ENCODE assay signal across 7 cellular contexts in genomic region chr2:105373895-105374401, GRCh38. TPM values are rescaled to one million over a fixed set of nuclear protein-coding genes. Genes with fewer than 3 reads are reported as not detected.
DNase-seq lines count a peak whose midpoint lies in the region; ATAC-seq, FAIRE-seq and TF ChIP-seq lines count a peak whose summit lies in the region.

No MANE protein-coding gene starts in this region.

- H3K9me3 ChIP-seq in adipocyte (ENCODE audit: control insufficient read depth, low read length) (no peaks in the 10 kb centered on the region), HepG2 (ENCODE audit: low read length) (no peaks in the 10 kb centered on the region)

- TF ChIP-seq RAD21 in HepG2 (CRISPR knock-in tag; IDR thresholded peaks at IDR 0.05): no peak

- no peaks in the 10 kb centered on the region; the same call in 1 of the 2 replicates for H4K20me1 ChIP-seq in HepG2 (ENCODE audit: insufficient read depth, low read length)

- H3K79me2 ChIP-seq in HepG2 (ENCODE audit: insufficient read depth, low read length): no peaks in the 10 kb centered on the region

- H3K4me3 Mint-ChIP-seq in progenitor cell of endocrine pancreas (ENCODE audit: low read depth): no peak overlapping the region

- peak; percentile 94 for ATAC-seq in GM19324 (IDR thresholded peaks at IDR 0.05; ENCODE audit: low FRiP score, unreplicated experiment)
- ATAC-seq in HG02870 (IDR thresholded peaks at IDR 0.05; ENCODE audit: unreplicated experiment): peak; percentile 76
- ATAC-seq in omental fat pad (ENCODE audit: low FRiP score): no peak
- no peak for ATAC-seq in HepG2

- peak overlapping the region; percentile 72 for H3K9ac ChIP-seq in adipocyte (ENCODE audit: low read length)
- no peak overlapping the region for H3K9ac ChIP-seq in HepG2 (ENCODE audit: insufficient read depth, low read depth, low read length)

- H3K4me2 ChIP-seq in HepG2 (ENCODE audit: low read depth, low read length): no peak overlapping the region

- CTCF ChIA-PET in HepG2 (lab: Yijun Ruan, JAX; ENCODE audit: low intra/inter-chr PET ratio, low total read pairs): interaction anchor here (1.2 to 1.4 kb wide), 2 partner anchors 144 to 147 kb away, joined by 3 to 4 read pairs; no protein-coding TSS in a partner anchor

- BruUV-seq in HepG2 (replicated peaks; lab: Mats Ljungman, UMichigan): no TSS peak

- WGBS in HepG2 (ENCODE audit: low lambda C conversion rate): 95% methylated on average over 9 of the region's 9 CpGs

- H3K27ac ChIP-seq in HepG2 (ENCODE audit: extremely low read length, insufficient read depth, low read length): no peak overlapping the region

- peaks cover 64% of the 10 kb centered on the region for H3K36me3 ChIP-seq in adipocyte (ENCODE audit: control insufficient read depth, insufficient read depth, low read length, severe bottlenecking)
- H3K36me3 ChIP-seq in HepG2 (replicated peaks in 1 of 2; ENCODE audit: control insufficient read depth in 1 of 2, insufficient read depth in 2 of 2, low read length in 2 of 2): peaks cover 0 to 27% of the 10 kb centered on the region in 2 experiments; a peak in 3 of 5 replicates

- POLR2A ChIA-PET in HepG2 (lab: Yijun Ruan, JAX): no interaction called here

- peaks cover 2% of the 10 kb centered on the region for H3K4me1 Mint-ChIP-seq in progenitor cell of endocrine pancreas (ENCODE audit: low read depth)

- H3K27ac Mint-ChIP-seq in progenitor cell of endocrine pancreas: peak overlapping the region; percentile 49

- H3K9me3 Mint-ChIP-seq in progenitor cell of endocrine pancreas (ENCODE audit: low read depth): no peaks in the 10 kb centered on the region

- no peak for TF ChIP-seq POLR2A in HepG2 (IDR thresholded peaks at IDR 0.05; ENCODE audit: insufficient read depth in 1 of 2, low read depth in 2 of 2, low read length in 2 of 2)

- in situ Hi-C loops in HepG2 (cut with HindIII; ENCODE audit: extremely low pct_ligation_motif_present, low pct_unique_long_range_greater_than_20kb): loop anchor here (5.0 kb wide), 2 partner anchors 38 to 143 kb away; no protein-coding TSS in a partner anchor

- TF ChIP-seq EP300 in HepG2 (IDR thresholded peaks at IDR 0.05; ENCODE audit: low read depth in 2 of 2, low read length in 2 of 2): no peak
- TF ChIP-seq EP300 in HepG2 (CRISPR knock-in tag; IDR thresholded peaks at IDR 0.05; ENCODE audit: borderline replicate concordance): no peak

- no peak for FAIRE-seq in HepG2 (lab: Jason Lieb, UNC)

- H3K4me3 ChIP-seq in adipocyte (ENCODE audit: low read length): no peak overlapping the region
- H3K4me3 ChIP-seq in HepG2 (replicated peaks in 1 of 3; ENCODE audit: insufficient read depth in 1 of 3, low read depth in 2 of 3, low read length in 3 of 3): no peak overlapping the region

- intact Hi-C loops in HepG2 (cut with micrococcal nuclease; ENCODE audit: unreplicated experiment): no loop called here

- H3K27me3 ChIP-seq in adipocyte (replicated peaks; ENCODE audit: control insufficient read depth, insufficient read depth, low read length) (no peaks in the 10 kb centered on the region), HepG2 (ENCODE audit: control insufficient read depth in 1 of 2, insufficient read depth in 2 of 2, low read length in 2 of 2) (no peaks in the 10 kb centered on the region)

- no peaks in the 10 kb centered on the region for H3K36me3 Mint-ChIP-seq in progenitor cell of endocrine pancreas (ENCODE audit: insufficient read depth)

- H2AFZ ChIP-seq in HepG2 (ENCODE audit: low read length): no peak overlapping the region

- H3K4me1 ChIP-seq in adipocyte (ENCODE audit: control insufficient read depth, insufficient read depth, low read length): peaks cover 69% of the 10 kb centered on the region
- H3K4me1 ChIP-seq in HepG2 (ENCODE audit: insufficient read depth, low read length): peaks cover 16% of the 10 kb centered on the region

- no peak for DNase-seq in adipocyte (ENCODE audit: low read depth)
- no peak for DNase-seq in progenitor cell of endocrine pancreas (ENCODE audit: low spot score, unreplicated experiment)
- no peak for DNase-seq in omental fat pad (ENCODE audit: low spot score)
- DNase-seq in EL: no peak
- DNase-seq in HepG2 (ENCODE audit: low spot score): no peak

- no peaks in the 10 kb centered on the region for H3K27me3 Mint-ChIP-seq in progenitor cell of endocrine pancreas

- TF ChIP-seq CTCF in progenitor cell of endocrine pancreas (IDR thresholded peaks at IDR 0.05; ENCODE audit: unreplicated experiment): no peak
- no peak for TF ChIP-seq CTCF in omental fat pad (IDR thresholded peaks at IDR 0.05)
- TF ChIP-seq CTCF in HepG2 (CRISPR knock-in tag; IDR thresholded peaks at IDR 0.05): no peak

RNA-seq across cellular contexts. Expression of gene FHL2, which starts 24.9 kb away (rescaled TPM):
- 2.2 and 3.0 TPM in 2 replicates for total RNA-seq in progenitor cell of endocrine pancreas
- total RNA-seq in omental fat pad: 10 to 100 TPM; 23.3 to 88.3 (median 33.6) TPM
- 1.9 and 2.3 TPM in 2 replicates for total RNA-seq in HepG2 (2016; rRNA removed; fragmentation: Illumina TruSeq; extraction: Trizol)
- 1.4 and 1.6 TPM in 2 replicates for total RNA-seq in HepG2 (2016; cell fraction: cytosol; rRNA removed; fragmentation: Illumina TruSeq; extraction: Trizol; ENCODE audit: low read depth)
- 1.9 and 2.3 TPM in 2 replicates for total RNA-seq in HepG2 (2016; cell fraction: insoluble cytoplasmic fraction; rRNA removed; fragmentation: Illumina TruSeq; extraction: Trizol)
- 1.4 and 1.7 TPM in 2 replicates for total RNA-seq in HepG2 (2016; cell fraction: membrane; rRNA removed; fragmentation: Illumina TruSeq; extraction: Trizol)
- 0.53 and 0.87 TPM in 2 replicates for total RNA-seq in HepG2 (2016; cell fraction: nucleus; rRNA removed; fragmentation: Illumina TruSeq; extraction: Trizol)
- polyA plus RNA-seq in HepG2 (2011; rRNA removed): 44.2 and 74.8 TPM in 2 replicates
- 51.8 and 84.3 TPM in 2 replicates for polyA plus RNA-seq in HepG2 (2011; cell fraction: cytosol; rRNA removed)
- polyA plus RNA-seq in HepG2 (2011; cell fraction: nucleus; rRNA removed): 19.1 and 28.9 TPM in 2 replicates
- 51.1 and 56.1 TPM in 2 replicates for polyA plus RNA-seq in HepG2 (2012)
- 1.8 and 2.5 TPM in 2 replicates for polyA plus RNA-seq in HepG2 (2016; cell fraction: cytosol; fragmentation: Illumina TruSeq; extraction: Trizol; ENCODE audit: low read depth)
- polyA plus RNA-seq in HepG2 (2016; cell fraction: insoluble cytoplasmic fraction; fragmentation: Illumina TruSeq; extraction: Trizol; ENCODE audit: low read depth): 3.4 and 3.5 TPM in 2 replicates
- polyA plus RNA-seq in HepG2 (2016; cell fraction: membrane; fragmentation: Illumina TruSeq; extraction: Trizol; ENCODE audit: low read depth): 1.9 and 2.2 TPM in 2 replicates
- polyA plus RNA-seq in HepG2 (2016; cell fraction: nucleus; fragmentation: Illumina TruSeq; extraction: Trizol; ENCODE audit: insufficient read depth, low read depth): 1.0 and 1.6 TPM in 2 replicates
- polyA minus RNA-seq in HepG2 (2011; rRNA and poly(A)+ RNA removed; ENCODE audit: low replicate concordance): 56.1 and 100.0 TPM in 2 replicates
- polyA minus RNA-seq in HepG2 (2011; cell fraction: cytosol; rRNA and poly(A)+ RNA removed): 18.5 and 23.7 TPM in 2 replicates
- 28.0 and 37.5 TPM in 2 replicates for polyA minus RNA-seq in HepG2 (2011; cell fraction: nucleus; rRNA and poly(A)+ RNA removed)

RNA-seq across cellular contexts. Expression of gene C2orf49, which starts 36.6 kb away (rescaled TPM):
- 24.7 and 27.2 TPM in 2 replicates for total RNA-seq in progenitor cell of endocrine pancreas
- 10 to 100 TPM; 14.3 to 18.3 (median 15.9) TPM for total RNA-seq in omental fat pad
- 28.8 and 35.6 TPM in 2 replicates for total RNA-seq in HepG2 (2016; rRNA removed; fragmentation: Illumina TruSeq; extraction: Trizol)
- 13.5 and 14.5 TPM in 2 replicates for total RNA-seq in HepG2 (2016; cell fraction: cytosol; rRNA removed; fragmentation: Illumina TruSeq; extraction: Trizol; ENCODE audit: low read depth)
- total RNA-seq in HepG2 (2016; cell fraction: insoluble cytoplasmic fraction; rRNA removed; fragmentation: Illumina TruSeq; extraction: Trizol): 30.8 and 40.4 TPM in 2 replicates
- 17.9 and 19.2 TPM in 2 replicates for total RNA-seq in HepG2 (2016; cell fraction: membrane; rRNA removed; fragmentation: Illumina TruSeq; extraction: Trizol)
- total RNA-seq in HepG2 (2016; cell fraction: nucleus; rRNA removed; fragmentation: Illumina TruSeq; extraction: Trizol): 16.1 and 20.5 TPM in 2 replicates
- polyA plus RNA-seq in HepG2 (2011; rRNA removed): 21.6 and 24.7 TPM in 2 replicates
- polyA plus RNA-seq in HepG2 (2011; cell fraction: cytosol; rRNA removed): 10.0 and 13.2 TPM in 2 replicates
- 9.5 and 13.6 TPM in 2 replicates for polyA plus RNA-seq in HepG2 (2011; cell fraction: nucleus; rRNA removed)
- 28.0 and 30.9 TPM in 2 replicates for polyA plus RNA-seq in HepG2 (2012)
- polyA plus RNA-seq in HepG2 (2016; cell fraction: cytosol; fragmentation: Illumina TruSeq; extraction: Trizol; ENCODE audit: low read depth): 4.6 and 4.9 TPM in 2 replicates
- 31.3 and 31.7 TPM in 2 replicates for polyA plus RNA-seq in HepG2 (2016; cell fraction: insoluble cytoplasmic fraction; fragmentation: Illumina TruSeq; extraction: Trizol; ENCODE audit: low read depth)
- polyA plus RNA-seq in HepG2 (2016; cell fraction: membrane; fragmentation: Illumina TruSeq; extraction: Trizol; ENCODE audit: low read depth): 5.2 and 7.1 TPM in 2 replicates
- 19.7 and 25.5 TPM in 2 replicates for polyA plus RNA-seq in HepG2 (2016; cell fraction: nucleus; fragmentation: Illumina TruSeq; extraction: Trizol; ENCODE audit: insufficient read depth, low read depth)
- polyA minus RNA-seq in HepG2 (2011; rRNA and poly(A)+ RNA removed; ENCODE audit: low replicate concordance): 6.4 and 9.7 TPM in 2 replicates
- 14.1 and 14.5 TPM in 2 replicates for polyA minus RNA-seq in HepG2 (2011; cell fraction: cytosol; rRNA and poly(A)+ RNA removed)
- polyA minus RNA-seq in HepG2 (2011; cell fraction: nucleus; rRNA and poly(A)+ RNA removed): 27.2 and 30.3 TPM in 2 replicates

RNA-seq across cellular contexts. Expression of gene TGFBRAP1, which starts 44.4 kb away (rescaled TPM):
- total RNA-seq in progenitor cell of endocrine pancreas: 19.7 and 20.0 TPM in 2 replicates
- total RNA-seq in omental fat pad: 10 to 100 TPM; 20.6 to 29.2 (median 25.7) TPM
- total RNA-seq in HepG2 (2016; rRNA removed; fragmentation: Illumina TruSeq; extraction: Trizol): 22.9 and 27.0 TPM in 2 replicates
- total RNA-seq in HepG2 (2016; cell fraction: cytosol; rRNA removed; fragmentation: Illumina TruSeq; extraction: Trizol; ENCODE audit: low read depth): 4.1 and 4.4 TPM in 2 replicates
- 22.6 and 23.2 TPM in 2 replicates for total RNA-seq in HepG2 (2016; cell fraction: insoluble cytoplasmic fraction; rRNA removed; fragmentation: Illumina TruSeq; extraction: Trizol)
- total RNA-seq in HepG2 (2016; cell fraction: membrane; rRNA removed; fragmentation: Illumina TruSeq; extraction: Trizol): 14.4 and 14.7 TPM in 2 replicates
- total RNA-seq in HepG2 (2016; cell fraction: nucleus; rRNA removed; fragmentation: Illumina TruSeq; extraction: Trizol): 18.8 and 20.1 TPM in 2 replicates
- polyA plus RNA-seq in HepG2 (2011; rRNA removed): 12.7 and 13.4 TPM in 2 replicates
- polyA plus RNA-seq in HepG2 (2011; cell fraction: cytosol; rRNA removed): 10.5 and 11.2 TPM in 2 replicates
- 11.8 and 12.4 TPM in 2 replicates for polyA plus RNA-seq in HepG2 (2011; cell fraction: nucleus; rRNA removed)
- polyA plus RNA-seq in HepG2 (2012): 13.4 and 13.9 TPM in 2 replicates
- polyA plus RNA-seq in HepG2 (2016; cell fraction: cytosol; fragmentation: Illumina TruSeq; extraction: Trizol; ENCODE audit: low read depth): 1.4 TPM in 2 replicates
- polyA plus RNA-seq in HepG2 (2016; cell fraction: insoluble cytoplasmic fraction; fragmentation: Illumina TruSeq; extraction: Trizol; ENCODE audit: low read depth): 20.3 and 22.7 TPM in 2 replicates
- polyA plus RNA-seq in HepG2 (2016; cell fraction: membrane; fragmentation: Illumina TruSeq; extraction: Trizol; ENCODE audit: low read depth): 6.8 and 6.9 TPM in 2 replicates
- 27.0 and 31.2 TPM in 2 replicates for polyA plus RNA-seq in HepG2 (2016; cell fraction: nucleus; fragmentation: Illumina TruSeq; extraction: Trizol; ENCODE audit: insufficient read depth, low read depth)
- 27.6 and 32.1 TPM in 2 replicates for polyA minus RNA-seq in HepG2 (2011; rRNA and poly(A)+ RNA removed; ENCODE audit: low replicate concordance)
- 12.0 and 15.4 TPM in 2 replicates for polyA minus RNA-seq in HepG2 (2011; cell fraction: cytosol; rRNA and poly(A)+ RNA removed)
- 14.9 and 16.4 TPM in 2 replicates for polyA minus RNA-seq in HepG2 (2011; cell fraction: nucleus; rRNA and poly(A)+ RNA removed)

Comparison
In these comparisons a context has a peak if more than half of its experiments do, and no peak if none do; other contexts are left out.
1. ATAC-seq: peak in GM19324 (single experiment) and HG02870 (single experiment); none in omental fat pad (single experiment) and HepG2 (single experiment).